Comparison of ENCODE assay signal across 1 cellular context in genomic region chr7:127392182-127392565, GRCh38.
TF ChIP-seq lines count a peak whose summit lies in the region.

No MANE protein-coding gene starts in this region.

TF ChIP-seq in K562, 482 proteins besides CTCF, POLR2A, EP300 and RAD21 (continued from another document and continues in another):
- no peak for TF ChIP-seq GTF3C2 (IDR thresholded peaks at IDR 0.05; ENCODE audit: borderline replicate concordance, extremely low read depth, insufficient read length)
- TF ChIP-seq ZBTB8A (IDR thresholded peaks at IDR 0.05; ENCODE audit: partially characterized antibody): no peak
- no peak for TF ChIP-seq ZNF507 (tag; conservative IDR thresholded peaks at IDR 0.05)
- TF ChIP-seq GATAD2B (IDR thresholded peaks at IDR 0.05; ENCODE audit: borderline replicate concordance): 0 out of 2 replicates have a peak, but pooled peaks have one; percentile 11
- no peak for TF ChIP-seq ZSCAN32 (CRISPR knock-in tag; IDR thresholded peaks at IDR 0.05)
- no peak for TF ChIP-seq SREBF2 (CRISPR knock-in tag; IDR thresholded peaks at IDR 0.05)
- peak; percentile 52 for TF ChIP-seq PRPF4 (IDR thresholded peaks at IDR 0.05; ENCODE audit: insufficient read depth, low read depth, low read length, poor library complexity, severe bottlenecking)
- TF ChIP-seq ZNF830 (CRISPR knock-in tag; IDR thresholded peaks at IDR 0.05): peak; percentile 97
- TF ChIP-seq GABPA (tag; conservative IDR thresholded peaks at IDR 0.05; ENCODE audit: low read depth): no peak
- TF ChIP-seq NCOA1 (IDR thresholded peaks at IDR 0.05; ENCODE audit: low read depth): peak; percentile 71
- TF ChIP-seq NCOA2 (IDR thresholded peaks at IDR 0.05; ENCODE audit: partially characterized antibody in 2 of 2): no peak
- TF ChIP-seq SOX6 (IDR thresholded peaks at IDR 0.05): 0 out of 2 replicates have a peak, but pooled peaks have one; percentile 3
- TF ChIP-seq ZNF3 (CRISPR knock-in tag; IDR thresholded peaks at IDR 0.05): no peak
- no peak for TF ChIP-seq SLC30A9 (CRISPR knock-in tag; IDR thresholded peaks at IDR 0.05)
- peak; percentile 53; the same call in 1 of the 2 replicates for TF ChIP-seq TARDBP (IDR thresholded peaks at IDR 0.05)
- TF ChIP-seq FOXK1 (CRISPR knock-in tag; IDR thresholded peaks at IDR 0.05; ENCODE audit: borderline replicate concordance): peak; percentile 90
- no peak for TF ChIP-seq KDM4B (IDR thresholded peaks at IDR 0.05; ENCODE audit: borderline replicate concordance in 2 of 2, low read depth in 1 of 2)
- TF ChIP-seq ELF1 (tag; IDR thresholded peaks at IDR 0.05): peak; percentile 76
- peak; percentile 99 for TF ChIP-seq TGIF2 (CRISPR knock-in tag; IDR thresholded peaks at IDR 0.05)
- peak; percentile 62 for TF ChIP-seq CCNT2 (IDR thresholded peaks at IDR 0.05; ENCODE audit: borderline replicate concordance, extremely low read depth, insufficient read length, low read depth, low read length)
- no peak for TF ChIP-seq CHD4 (IDR thresholded peaks at IDR 0.05; ENCODE audit: insufficient read depth, insufficient replicate concordance, low read depth, low read length, poor library complexity, severe bottlenecking)
- no peak for TF ChIP-seq ZNF280B (CRISPR knock-in tag; IDR thresholded peaks at IDR 0.05)
- peak; percentile 85 for TF ChIP-seq RBBP5 (IDR thresholded peaks at IDR 0.05; ENCODE audit: borderline replicate concordance, insufficient read depth, low read length, poor library complexity, severe bottlenecking)
- TF ChIP-seq FOXK2 (conservative IDR thresholded peaks at IDR 0.05 in 1 of 2, IDR thresholded peaks at IDR 0.05 in 1 of 2; ENCODE audit: low read depth in 2 of 2): peak; percentile 21; a peak in 1 of 4 replicates
- no peak for TF ChIP-seq TAF15 (IDR thresholded peaks at IDR 0.05; ENCODE audit: low read depth, low read length)
- TF ChIP-seq ZNF282 (CRISPR knock-in tag; IDR thresholded peaks at IDR 0.05): peak; percentile 71; the same call in 1 of the 2 replicates
- TF ChIP-seq RBM39 (optimal IDR thresholded peaks at IDR 0.05; ENCODE audit: low read depth, low read length): no peak
- no peak for TF ChIP-seq MEIS2 (IDR thresholded peaks at IDR 0.05; ENCODE audit: partially characterized antibody)
- TF ChIP-seq ZBTB34 (CRISPR knock-in tag; IDR thresholded peaks at IDR 0.05): 0 out of 2 replicates have a peak, but pooled peaks have one; percentile 2
- TF ChIP-seq NONO (IDR thresholded peaks at IDR 0.05; ENCODE audit: low read depth in 2 of 2, low read length in 1 of 2): peak in 1 of 2 experiments; percentile 88
- no peak for TF ChIP-seq RUNX1 (IDR thresholded peaks at IDR 0.05; ENCODE audit: low read depth)
- TF ChIP-seq STAG1 (CRISPR knock-in tag; IDR thresholded peaks at IDR 0.05; ENCODE audit: borderline replicate concordance): no peak
- TF ChIP-seq CTBP1 (IDR thresholded peaks at IDR 0.05; ENCODE audit: borderline replicate concordance): peak; percentile 67
- peak; percentile 57 for TF ChIP-seq CHD1 (IDR thresholded peaks at IDR 0.05; ENCODE audit: low read length)
- no peak for TF ChIP-seq GTF2F1 (IDR thresholded peaks at IDR 0.05; ENCODE audit: low read depth, low read length)
- no peak for TF ChIP-seq PHF8 (IDR thresholded peaks at IDR 0.05; ENCODE audit: borderline replicate concordance, low read length)
- no peak for TF ChIP-seq NCOA4 (IDR thresholded peaks at IDR 0.05; ENCODE audit: partially characterized antibody)
- no peak for TF ChIP-seq RAD51 (IDR thresholded peaks at IDR 0.05; ENCODE audit: borderline replicate concordance, low read depth)
- TF ChIP-seq MCM3 (IDR thresholded peaks at IDR 0.05): no peak
- no peak; the same call in 1 of the 2 replicates for TF ChIP-seq ZNF212 (CRISPR knock-in tag; IDR thresholded peaks at IDR 0.05)
- TF ChIP-seq GATAD2A (IDR thresholded peaks at IDR 0.05): no peak
- TF ChIP-seq PHB (CRISPR knock-in tag; IDR thresholded peaks at IDR 0.05): no peak; the same call in 1 of the 2 replicates
- TF ChIP-seq NR4A1 (CRISPR knock-in tag; IDR thresholded peaks at IDR 0.05): no peak
- no peak for TF ChIP-seq NR4A1 (tag; IDR thresholded peaks at IDR 0.05)
- TF ChIP-seq NR2C2 (CRISPR knock-in tag; IDR thresholded peaks at IDR 0.05): no peak
- no peak for TF ChIP-seq NR2C2 (tag; IDR thresholded peaks at IDR 0.05)
- TF ChIP-seq ETV6 (IDR thresholded peaks at IDR 0.05; ENCODE audit: borderline replicate concordance in 1 of 2, low read depth in 2 of 2, low read length in 1 of 2): no peak
- no peak; the same call in 1 of the 2 replicates for TF ChIP-seq ETV6 (CRISPR knock-in tag; IDR thresholded peaks at IDR 0.05; ENCODE audit: borderline replicate concordance)
- TF ChIP-seq ATF1 (CRISPR knock-in tag; IDR thresholded peaks at IDR 0.05): no peak
- TF ChIP-seq ATF1 (tag; IDR thresholded peaks at IDR 0.05): no peak; the same call in 1 of the 2 replicates
- no peak for TF ChIP-seq ZNF780A (CRISPR knock-in tag; IDR thresholded peaks at IDR 0.05)
- TF ChIP-seq MXI1 (IDR thresholded peaks at IDR 0.05; ENCODE audit: low read depth, low read length): no peak
- TF ChIP-seq ZNF347 (CRISPR knock-in tag; IDR thresholded peaks at IDR 0.05; ENCODE audit: low read depth): no peak
- TF ChIP-seq E4F1 (CRISPR knock-in tag; IDR thresholded peaks at IDR 0.05; ENCODE audit: borderline replicate concordance): no peak
- no peak for TF ChIP-seq E2F5 (CRISPR knock-in tag; IDR thresholded peaks at IDR 0.05)
- peak; percentile 44 to 73 for TF ChIP-seq E2F6 (IDR thresholded peaks at IDR 0.05; ENCODE audit: borderline replicate concordance in 1 of 2, extremely low read depth in 1 of 2, insufficient read depth in 1 of 2, insufficient read length in 1 of 2, low read depth in 1 of 2, low read length in 1 of 2, poor library complexity in 1 of 2, severe bottlenecking in 1 of 2)
- peak; percentile 92 for TF ChIP-seq NR3C1 (CRISPR knock-in tag; IDR thresholded peaks at IDR 0.05)
- TF ChIP-seq ZNF239 (CRISPR knock-in tag; IDR thresholded peaks at IDR 0.05): no peak
- no peak for TF ChIP-seq TRIM25 (IDR thresholded peaks at IDR 0.05; ENCODE audit: borderline replicate concordance)
- no peak for TF ChIP-seq SRSF9 (IDR thresholded peaks at IDR 0.05; ENCODE audit: borderline replicate concordance, low read depth, low read length)
- TF ChIP-seq FOXP4 (CRISPR knock-in tag; IDR thresholded peaks at IDR 0.05; ENCODE audit: borderline replicate concordance): peak; percentile 61; the same call in 1 of the 2 replicates
